Comparison of ENCODE assay signal across 1 cellular context in the genomic region with DNA sequence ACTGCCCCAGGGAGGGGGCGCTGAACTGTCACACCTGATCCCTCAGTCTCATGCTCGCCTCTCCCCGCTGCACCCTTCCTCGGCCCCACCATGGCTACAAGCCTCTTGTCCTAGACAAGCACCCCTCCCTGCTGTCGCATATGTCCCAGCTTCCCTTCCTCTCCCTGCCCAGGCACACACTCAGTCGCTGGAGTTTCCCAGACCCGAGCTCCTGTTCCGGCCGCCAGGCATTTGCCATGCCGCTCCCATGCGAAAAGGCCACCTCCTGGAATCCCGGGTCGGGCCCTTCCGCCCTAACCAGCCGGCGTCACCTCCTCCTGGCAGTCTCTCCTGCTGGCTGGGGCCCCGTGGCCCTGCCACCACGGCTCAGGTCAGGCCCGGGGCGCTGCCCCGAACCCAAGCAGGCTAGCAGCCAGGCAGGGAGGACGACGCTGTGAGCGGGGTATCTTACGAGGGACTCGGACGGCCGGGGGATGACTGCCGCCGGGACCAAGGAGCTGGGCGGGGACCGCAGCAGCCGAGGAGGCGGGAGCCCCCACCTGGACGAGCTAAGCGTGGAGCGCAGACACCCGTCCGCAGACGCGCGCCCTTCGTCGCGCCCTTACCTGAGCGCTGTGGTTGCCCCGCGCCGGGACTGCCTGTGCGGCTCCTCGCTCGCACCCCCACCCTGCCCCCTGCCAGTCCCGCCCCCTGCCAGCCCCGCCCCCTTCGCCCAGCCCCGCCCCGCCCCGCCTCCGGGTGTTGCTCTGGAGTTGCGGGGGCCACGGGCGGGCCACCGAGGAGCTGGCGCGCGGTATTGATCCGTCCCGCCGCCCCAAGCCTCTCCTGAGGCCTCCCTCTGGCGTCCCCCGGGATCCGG.
TF ChIP-seq lines count a peak whose summit lies in the region.

A gene with protein sequence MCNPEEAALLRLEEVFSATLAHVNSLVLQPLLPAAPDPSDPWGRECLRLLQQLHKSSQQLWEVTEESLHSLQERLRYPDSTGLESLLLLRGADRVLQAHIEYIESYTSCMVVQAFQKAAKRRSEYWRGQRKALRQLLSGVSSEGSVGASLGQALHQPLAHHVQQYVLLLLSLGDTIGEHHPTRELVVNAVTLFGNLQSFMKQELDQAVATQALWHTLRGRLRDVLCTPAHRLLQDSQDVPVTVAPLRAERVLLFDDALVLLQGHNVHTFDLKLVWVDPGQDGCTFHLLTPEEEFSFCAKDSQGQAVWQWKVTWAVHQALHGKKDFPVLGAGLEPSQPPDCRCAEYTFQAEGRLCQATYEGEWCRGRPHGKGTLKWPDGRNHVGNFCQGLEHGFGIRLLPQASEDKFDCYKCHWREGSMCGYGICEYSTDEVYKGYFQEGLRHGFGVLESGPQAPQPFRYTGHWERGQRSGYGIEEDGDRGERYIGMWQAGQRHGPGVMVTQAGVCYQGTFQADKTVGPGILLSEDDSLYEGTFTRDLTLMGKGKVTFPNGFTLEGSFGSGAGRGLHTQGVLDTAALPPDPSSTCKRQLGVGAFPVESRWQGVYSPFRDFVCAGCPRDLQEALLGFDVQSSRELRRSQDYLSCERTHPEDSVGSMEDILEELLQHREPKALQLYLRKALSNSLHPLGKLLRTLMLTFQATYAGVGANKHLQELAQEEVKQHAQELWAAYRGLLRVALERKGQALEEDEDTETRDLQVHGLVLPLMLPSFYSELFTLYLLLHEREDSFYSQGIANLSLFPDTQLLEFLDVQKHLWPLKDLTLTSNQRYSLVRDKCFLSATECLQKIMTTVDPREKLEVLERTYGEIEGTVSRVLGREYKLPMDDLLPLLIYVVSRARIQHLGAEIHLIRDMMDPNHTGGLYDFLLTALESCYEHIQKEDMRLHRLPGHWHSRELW (minus strand): TSS at position 642 of the 859 bp plus-strand sequence. CDS start 4,239 bp downstream, outside the sequence.

TF ChIP-seq in HEK293, 187 proteins besides CTCF, POLR2A, EP300 and RAD21 (continued from another document):
- TF ChIP-seq, protein P1, sequence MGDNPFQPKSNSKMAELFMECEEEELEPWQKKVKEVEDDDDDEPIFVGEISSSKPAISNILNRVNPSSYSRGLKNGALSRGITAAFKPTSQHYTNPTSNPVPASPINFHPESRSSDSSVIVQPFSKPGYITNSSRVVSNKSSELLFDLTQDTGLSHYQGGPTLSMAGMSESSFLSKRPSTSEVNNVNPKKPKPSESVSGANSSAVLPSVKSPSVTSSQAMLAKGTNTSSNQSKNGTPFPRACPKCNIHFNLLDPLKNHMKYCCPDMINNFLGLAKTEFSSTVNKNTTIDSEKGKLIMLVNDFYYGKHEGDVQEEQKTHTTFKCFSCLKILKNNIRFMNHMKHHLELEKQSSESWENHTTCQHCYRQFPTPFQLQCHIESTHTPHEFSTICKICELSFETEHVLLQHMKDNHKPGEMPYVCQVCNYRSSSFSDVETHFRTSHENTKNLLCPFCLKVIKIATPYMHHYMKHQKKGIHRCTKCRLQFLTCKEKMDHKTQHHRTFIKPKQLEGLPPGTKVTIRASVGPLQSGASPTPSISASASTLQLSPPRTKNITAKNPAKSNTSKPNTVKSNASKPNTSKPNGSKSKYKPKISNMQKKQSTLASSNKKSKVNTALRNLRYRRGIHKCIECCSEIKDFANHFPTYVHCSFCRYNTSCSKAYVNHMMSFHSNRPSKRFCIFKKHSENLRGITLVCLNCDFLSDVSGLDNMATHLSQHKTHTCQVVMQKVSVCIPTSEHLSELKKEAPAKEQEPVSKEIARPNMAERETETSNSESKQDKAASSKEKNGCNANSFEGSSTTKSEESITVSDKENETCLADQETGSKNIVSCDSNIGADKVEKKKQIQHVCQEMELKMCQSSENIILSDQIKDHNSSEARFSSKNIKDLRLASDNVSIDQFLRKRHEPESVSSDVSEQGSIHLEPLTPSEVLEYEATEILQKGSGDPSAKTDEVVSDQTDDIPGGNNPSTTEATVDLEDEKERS (tag by site-specific recombination; IDR thresholded peaks at IDR 0.05): no peak
- TF ChIP-seq ZNF792 (tag by site-specific recombination; IDR thresholded peaks at IDR 0.05): no peak
- TF ChIP-seq ZNF768 (tag by site-specific recombination; IDR thresholded peaks at IDR 0.05): no peak
